8 cellular contexts compared by ENCODE assay signal in the genomic region with DNA sequence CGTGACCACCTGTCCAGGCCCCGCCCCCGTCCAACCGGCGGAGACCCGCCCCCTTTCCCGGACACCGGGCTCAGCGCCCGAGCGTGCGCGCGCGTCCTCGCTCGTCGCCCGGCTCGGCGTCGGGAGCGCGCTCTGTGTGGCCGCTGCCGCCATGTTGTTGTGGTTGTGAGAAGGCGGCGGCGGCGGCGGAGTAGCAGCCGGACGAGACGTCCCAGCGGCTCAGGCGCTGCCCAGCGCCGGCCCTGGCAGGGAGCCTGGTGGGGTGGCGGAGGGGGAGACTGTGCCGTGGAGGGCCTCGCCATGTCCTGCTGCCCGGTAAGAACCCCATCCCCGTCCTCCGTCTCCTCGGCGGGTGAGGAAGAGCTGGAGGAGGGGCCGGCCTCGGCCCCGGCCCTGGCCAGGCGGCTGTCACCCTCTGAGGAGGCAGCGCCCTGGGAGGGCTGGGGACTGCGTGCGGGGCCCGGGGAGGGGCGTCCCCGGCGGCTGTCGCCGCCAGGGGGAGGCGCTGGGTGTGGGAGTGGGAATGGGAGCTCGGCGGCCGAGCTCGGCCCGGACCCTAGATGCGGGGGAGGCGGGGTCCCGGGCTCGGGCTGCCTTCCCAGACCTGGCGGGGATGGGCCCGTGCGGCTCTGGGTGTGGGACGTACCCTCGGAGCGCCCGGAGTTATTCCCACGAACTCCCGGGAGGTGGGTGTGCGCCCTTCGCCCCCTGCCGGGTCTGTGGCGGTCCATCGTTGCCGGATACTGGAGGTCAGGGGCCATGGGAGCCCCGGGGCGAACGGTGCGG. TPM values are rescaled to one million over a fixed set of nuclear protein-coding genes. Genes with fewer than 3 reads are reported as not detected.
DNase-seq lines count a peak whose midpoint lies in the region; ATAC-seq and TF ChIP-seq lines count a peak whose summit lies in the region.

A gene (plus strand): TSS at position 130 of the 786 bp plus-strand sequence. CDS start 87,886 bp downstream, outside the sequence.

- H3K4me3 ChIP-seq in OCI-LY3 (ENCODE audit: low read length) (peak within 1 kb of the TSS; percentile 88), epithelial cell of esophagus (ENCODE audit: low read length) (peak within 1 kb of the TSS; percentile 85), mucosa of descending colon (peak within 1 kb of the TSS; percentile 65)

- peaks cover 6% of the 10 kb centered on the region for H4K20me1 ChIP-seq in OCI-LY3 (ENCODE audit: insufficient read depth, low read length)

- no peaks in the 10 kb centered on the region for H3K27me3 ChIP-seq in OCI-LY3 (ENCODE audit: low read depth, low read length)

- peak within 1 kb of the TSS; percentile 43 for H3K27ac ChIP-seq in OCI-LY3 (ENCODE audit: low read length)

- intact Hi-C loops in mucosa of descending colon (cut with DNase I, micrococcal nuclease): no loop called here

- H3K36me3 ChIP-seq in OCI-LY3 (replicated peaks; ENCODE audit: low read depth, low read length) (no peaks in the 10 kb centered on the region), mucosa of descending colon (ENCODE audit: low read depth) (no peaks in the 10 kb centered on the region)

- H3K9ac ChIP-seq in OCI-LY3 (ENCODE audit: low read length): peak within 1 kb of the TSS; percentile 87

- peak; percentile 95 for DNase-seq in CD1c-positive myeloid dendritic cell (ENCODE audit: extremely low spot score)
- DNase-seq in HT1080 (ENCODE audit: low read depth): peak; percentile 82
- DNase-seq in activated T-cell treated with anti-CD3 and anti-CD28 coated beads for 24 hours (ENCODE audit: low read depth): peak; percentile 94
- DNase-seq in epithelial cell of esophagus (ENCODE audit: low read depth): peak; percentile 92
- peak; percentile 97 to 99 (median 99) for DNase-seq in mucosa of descending colon
- DNase-seq in stimulated activated CD8-positive, alpha-beta memory T cell treated with anti-CD3 and anti-CD28 coated beads, Interleukin-4, amount 100 ng/mL, for 1 hour (ENCODE audit: low read depth in 2 of 2, low spot score in 1 of 2): peak; percentile 78 to 83

- TF ChIP-seq CTCF in OCI-LY3 (IDR thresholded peaks at IDR 0.05; ENCODE audit: low read depth, low read length): peak; percentile 43
- peak; percentile 9 for TF ChIP-seq CTCF in epithelial cell of esophagus (IDR thresholded peaks at IDR 0.05; ENCODE audit: insufficient read depth, low read depth, low read length, missing control alignments)
- TF ChIP-seq CTCF in mucosa of descending colon (IDR thresholded peaks at IDR 0.05): no peak

- peak; percentile 68 for ATAC-seq in GM19397 (IDR thresholded peaks at IDR 0.05; ENCODE audit: unreplicated experiment)
- peak; percentile 94 for ATAC-seq in mucosa of descending colon

- peak within 1 kb of the TSS; percentile 90 for H2AFZ ChIP-seq in OCI-LY3 (ENCODE audit: low read depth, low read length)

- H3K9me3 ChIP-seq in OCI-LY3 (ENCODE audit: insufficient read depth, low read length) (no peaks in the 10 kb centered on the region), mucosa of descending colon (no peaks in the 10 kb centered on the region)

- H3K4me2 ChIP-seq in OCI-LY3 (ENCODE audit: low read length): peak within 1 kb of the TSS; percentile 90

- H3K79me2 ChIP-seq in OCI-LY3 (ENCODE audit: low read length): peaks cover 41% of the 10 kb centered on the region

- peaks cover 4% of the 10 kb centered on the region for H3K4me1 ChIP-seq in OCI-LY3 (ENCODE audit: low read length)
- peaks cover 14% of the 10 kb centered on the region for H3K4me1 ChIP-seq in mucosa of descending colon (ENCODE audit: low read depth)

RNA-seq across cellular contexts. Expression of the gene that starts here (rescaled TPM):
- 9.5 and 10.9 TPM in 2 replicates for total RNA-seq in HT1080 (2014; rRNA removed; shearing (Covaris generic))
- 7.7 and 8.5 TPM in 2 replicates for polyA plus RNA-seq in HT1080 (2015; cell fraction: cytosol; rRNA removed)
- polyA plus RNA-seq in HT1080 (2015; cell fraction: nucleus; rRNA removed): 33.4 and 38.5 TPM in 2 replicates
- 10 to 100 TPM; 47.7 to 59.8 (median 54.4) TPM for total RNA-seq in mucosa of descending colon

Comparison
In these comparisons a context has a peak if more than half of its experiments do, and no peak if none do; other contexts are left out.
1. Peak in every context shown above with its lines: DNase-seq, ATAC-seq, H3K4me3 ChIP-seq and H3K27ac ChIP-seq.